ENCODE assay signal across 18 cellular contexts in the genomic region with DNA sequence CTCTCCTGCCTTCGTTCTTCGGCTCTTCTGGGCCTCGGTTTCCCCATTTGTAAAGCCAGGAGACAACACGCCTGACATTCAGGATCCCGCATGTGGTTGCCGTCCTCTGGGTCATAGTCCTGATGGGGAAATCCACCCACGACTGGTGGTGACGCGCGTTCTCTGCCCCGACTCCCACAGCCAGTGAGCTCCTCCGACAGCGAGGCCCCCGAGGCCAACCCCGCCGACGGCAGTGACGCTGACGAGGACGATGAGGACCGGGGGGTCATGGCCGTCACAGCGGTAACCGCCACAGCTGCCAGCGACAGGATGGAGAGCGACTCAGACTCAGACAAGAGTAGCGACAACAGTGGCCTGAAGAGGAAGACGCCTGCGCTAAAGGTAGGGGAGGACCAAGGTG. TPM values are rescaled to one million over a fixed set of nuclear protein-coding genes. Genes with fewer than 3 reads are reported as not detected.
DNase-seq lines count a peak whose midpoint lies in the region; ATAC-seq, FAIRE-seq and TF ChIP-seq lines count a peak whose summit lies in the region.
"Had no signal": no experiment of that assay in that cellular context is flagged by ENCODE, and none has a peak within 500 bp of the region (broad histone marks: within the 10 kb centered on the region; RNA-seq: fewer than 3 reads in every experiment).

No MANE protein-coding gene starts in this region.

- DNase-seq in SK-N-SH: peak; percentile 4
- DNase-seq in H7: peak; percentile 33
- DNase-seq in K562 (ENCODE audit: extremely low read depth in 1 of 4, low spot score in 3 of 4): no peak
- DNase-seq in GM23338 (ENCODE audit: low spot score): no peak
- no peak for DNase-seq in H54 (ENCODE audit: insufficient read length, low spot score)
- DNase-seq in putamen (ENCODE audit: low spot score): no peak
- DNase-seq: Calu3; CD8-positive, alpha-beta T cell; DMS 273 treated with DMSO at 0.1 percent for 48 hours; DMS53; DND-41; EL had no signal

- TF ChIP-seq CTCF in SK-N-SH (IDR thresholded peaks at IDR 0.05): no peak
- no peak for TF ChIP-seq CTCF in K562 (IDR thresholded peaks at IDR 0.05 in 2 of 3, conservative IDR thresholded peaks at IDR 0.05 in 1 of 3; ENCODE audit: insufficient read depth in 2 of 3, low read depth in 1 of 3, low read length in 3 of 3)
- TF ChIP-seq CTCF in GM23338 (conservative IDR thresholded peaks at IDR 0.05; ENCODE audit: low read depth in 2 of 2): no peak

- H3K27ac ChIP-seq in SK-N-SH (ENCODE audit: low read depth in 2 of 2, low read length in 1 of 2) (no peak overlapping the region), K562 (ENCODE audit: extremely low read depth, low read depth, low read length) (no peak overlapping the region), GM23338 (ENCODE audit: low read depth) (no peak overlapping the region)
- H3K27ac ChIP-seq: 22Rv1; A549; BLaER1 treated with 17β-estradiol and CSF1 and Interleukin-3, amounts not matched to agents 10 nM and 100 nM had no signal

- intact Hi-C loops in K562 (cut with micrococcal nuclease): no loop called here

- H3K36me3 ChIP-seq in SK-N-SH (replicated peaks in 1 of 2; ENCODE audit: control insufficient read depth in 1 of 2, insufficient read depth in 2 of 2, low read length in 1 of 2): peaks cover 11 to 14% of the 10 kb centered on the region in 2 experiments
- H3K36me3 ChIP-seq in H7 (replicated peaks; ENCODE audit: control insufficient read depth, insufficient read depth, low read length): peaks cover 28% of the 10 kb centered on the region
- peaks cover 43% of the 10 kb centered on the region for H3K36me3 ChIP-seq in K562 (ENCODE audit: control insufficient read depth, insufficient read depth, low read length)
- peaks cover 21% of the 10 kb centered on the region; the same call in 1 of the 2 replicates for H3K36me3 ChIP-seq in GM23338 (ENCODE audit: insufficient read depth)

- no peaks in the 10 kb centered on the region for H3F3A ChIP-seq in SK-N-SH (replicated peaks; ENCODE audit: insufficient read depth)
- peaks cover 9% of the 10 kb centered on the region; the same call in 1 of the 2 replicates for H3F3A ChIP-seq in GM23338 (replicated peaks; ENCODE audit: low read depth)

- no peaks in the 10 kb centered on the region; the same call in 2 of the 3 replicates for H3K4me1 Mint-ChIP-seq in GM23338
- H3K4me1 Mint-ChIP-seq: B cell had no signal

- H3K27me3 Mint-ChIP-seq in GM23338 (ENCODE audit: insufficient read depth, low read depth, poor library complexity): no peaks in the 10 kb centered on the region
- H3K27me3 Mint-ChIP-seq: B cell had no signal

- ATAC-seq in SK-N-SH treated with all-trans-retinoic acid at 6 μM for 48 hours (no peak), K562 (no peak), GM23338 (no peak)
- ATAC-seq: A549; CD8-positive, alpha-beta T cell; GM12878 had no signal

- in situ Hi-C loops in K562 (cut with MboI): no loop called here

- H3K9me1 ChIP-seq in K562 (ENCODE audit: control insufficient read depth, insufficient read depth, low read length): no peaks in the 10 kb centered on the region

- H2AFZ ChIP-seq in SK-N-SH (ENCODE audit: low read depth) (no peak overlapping the region), K562 (ENCODE audit: low read depth, low read length) (no peak overlapping the region), GM23338 (no peak overlapping the region)

- peaks cover under 1% of the 10 kb centered on the region; the same call in 1 of the 2 replicates for H3K79me2 ChIP-seq in SK-N-SH (ENCODE audit: insufficient read depth)
- no peaks in the 10 kb centered on the region for H3K79me2 ChIP-seq in K562 (ENCODE audit: control insufficient read depth, insufficient read depth, low read length)
- 0 out of 2 replicates have a peak, but pooled peaks cover 3% of the 10 kb centered on the region for H3K79me2 ChIP-seq in GM23338 (replicated peaks; ENCODE audit: insufficient read depth)

- no peak overlapping the region for H3K4me3 Mint-ChIP-seq in GM23338
- H3K4me3 Mint-ChIP-seq: B cell; CD8-positive, alpha-beta T cell had no signal

- WGBS in SK-N-SH (ENCODE audit: low lambda C conversion rate): 96% methylated on average over 29 of the region's 29 CpGs
- 87% methylated on average over 26 of the region's 29 CpGs for WGBS in K562 (ENCODE audit: insufficient coverage, low coverage, missing lambda C conversion rate)

- H3K4me2 ChIP-seq in SK-N-SH (no peak overlapping the region), K562 (ENCODE audit: insufficient read depth, low read length) (no peak overlapping the region), GM23338 (no peak overlapping the region)
- H3K4me2 ChIP-seq: A549; BLaER1 treated with 17β-estradiol and CSF1 and Interleukin-3, amounts not matched to agents 10 nM and 100 nM had no signal

- H3K4me3 ChIP-seq in SK-N-SH (ENCODE audit: low read depth in 2 of 2, low read length in 1 of 2) (no peak overlapping the region), H7 (ENCODE audit: insufficient read depth, low read depth, low read length) (no peak overlapping the region), K562 (no peak overlapping the region), GM23338 (no peak overlapping the region)
- H3K4me3 ChIP-seq: A549; BLaER1 treated with 17β-estradiol and CSF1 and Interleukin-3, amounts not matched to agents 10 nM and 100 nM; GM12878 had no signal

- H3K9me3 Mint-ChIP-seq in GM23338: no peaks in the 10 kb centered on the region; the same call in 2 of the 3 replicates
- H3K9me3 Mint-ChIP-seq: CD8-positive, alpha-beta T cell had no signal

- no TSS peak for BruUV-seq in K562 (replicated peaks; lab: Mats Ljungman, UMichigan)

- POLR2A ChIA-PET in SK-N-SH (lab: Yijun Ruan, JAX): no interaction called here
- POLR2A ChIA-PET in K562 (lab: Yijun Ruan, JAX): no interaction called here

- H4K20me1 ChIP-seq in SK-N-SH (ENCODE audit: insufficient read depth) (no peaks in the 10 kb centered on the region), K562 (replicated peaks; ENCODE audit: control insufficient read depth, insufficient read depth, low read length) (no peaks in the 10 kb centered on the region), GM23338 (replicated peaks; ENCODE audit: insufficient read depth) (no peaks in the 10 kb centered on the region; the same call in 1 of the 2 replicates)

- H3K27me3 ChIP-seq in SK-N-SH (ENCODE audit: insufficient read depth) (no peaks in the 10 kb centered on the region), H7 (ENCODE audit: control insufficient read depth, insufficient read depth, low read length) (no peaks in the 10 kb centered on the region), K562 (ENCODE audit: control insufficient read depth in 2 of 2, insufficient read depth in 2 of 2, low read length in 2 of 2) (no peaks in the 10 kb centered on the region), GM23338 (ENCODE audit: insufficient read depth) (no peaks in the 10 kb centered on the region)
- H3K27me3 ChIP-seq: BLaER1 treated with 17β-estradiol and CSF1 and Interleukin-3, amounts not matched to agents 10 nM and 100 nM had no signal

- no peak for FAIRE-seq in K562 (lab: Jason Lieb, UNC)
- no peak for FAIRE-seq in H54 (lab: Jason Lieb, UNC)
- FAIRE-seq: A549, GM12878 had no signal

- no peaks in the 10 kb centered on the region for H3K9me3 ChIP-seq in SK-N-SH
- peaks cover 3% of the 10 kb centered on the region; the same call in 1 of the 2 replicates for H3K9me3 ChIP-seq in K562 (replicated peaks; ENCODE audit: control insufficient read depth, insufficient read depth, low read depth, low read length)
- H3K9me3 ChIP-seq: A549; BLaER1 treated with 17β-estradiol and CSF1 and Interleukin-3, amounts not matched to agents 10 nM and 100 nM had no signal

- CTCF ChIA-PET in SK-N-SH (lab: Yijun Ruan, JAX) (no interaction called here), K562 (lab: Yijun Ruan, JAX; ENCODE audit: low intra/inter-chr PET ratio) (no interaction called here)

- H3K27ac Mint-ChIP-seq in GM23338: no peak overlapping the region
- H3K27ac Mint-ChIP-seq: B cell; CD8-positive, alpha-beta T cell had no signal

- TF ChIP-seq EP300 in SK-N-SH (IDR thresholded peaks at IDR 0.05; ENCODE audit: borderline replicate concordance in 1 of 2, low read depth in 1 of 2, low read length in 1 of 2) (no peak), K562 (IDR thresholded peaks at IDR 0.05; ENCODE audit: low read length) (no peak)

- H3K4me1 ChIP-seq in SK-N-SH (ENCODE audit: control insufficient read depth in 1 of 2, insufficient read depth in 2 of 2, low read depth in 1 of 2, low read length in 1 of 2) (no peaks in the 10 kb centered on the region), K562 (replicated peaks in 1 of 2; ENCODE audit: control insufficient read depth in 2 of 2, insufficient read depth in 2 of 2, low read length in 2 of 2) (peaks cover 0 to under 1% of the 10 kb centered on the region in 2 experiments; a peak in 1 of 5 replicates), GM23338 (ENCODE audit: insufficient read depth) (no peaks in the 10 kb centered on the region)
- H3K4me1 ChIP-seq: A549; BLaER1 treated with 17β-estradiol and CSF1 and Interleukin-3, amounts not matched to agents 10 nM and 100 nM had no signal

- peaks cover 47% of the 10 kb centered on the region for H3K36me3 Mint-ChIP-seq in GM23338 (ENCODE audit: low read depth)

- no peaks in the 10 kb centered on the region for H3K9me2 ChIP-seq in SK-N-SH
- H3K9me2 ChIP-seq in GM23338 (ENCODE audit: insufficient read depth): no peaks in the 10 kb centered on the region

- TF ChIP-seq RAD21 in SK-N-SH (IDR thresholded peaks at IDR 0.05; ENCODE audit: low read length) (no peak), K562 (CRISPR knock-in tag; conservative IDR thresholded peaks at IDR 0.05 in 1 of 2, IDR thresholded peaks at IDR 0.05 in 1 of 2) (no peak)

- TF ChIP-seq POLR2A in K562 (conservative IDR thresholded peaks at IDR 0.05): no peak
- no peak for TF ChIP-seq POLR2A in H54 (IDR thresholded peaks at IDR 0.05; ENCODE audit: low read depth, low read length)

- H3K9ac ChIP-seq in SK-N-SH (no peak overlapping the region), K562 (ENCODE audit: insufficient read depth in 1 of 2, low read depth in 2 of 2, low read length in 2 of 2) (no peak overlapping the region)
- H3K9ac ChIP-seq: BLaER1 treated with 17β-estradiol and CSF1 and Interleukin-3, amounts not matched to agents 10 nM and 100 nM had no signal

RNA-seq across cellular contexts. Expression of a gene that starts 16.4 kb away (rescaled TPM):
- polyA plus RNA-seq in SK-N-SH (2012; rRNA removed) (63.0 and 77.8 TPM in 2 replicates), K562 (2011; rRNA removed) (14.3 and 21.1 TPM in 2 replicates), K562 (2014; fragmentation: Illumina TruSeq; extraction: Trizol) (16.0 and 27.4 TPM in 2 replicates), K562 (2014; fragmentation: Nextera tagmentation; extraction: Ambion mirVana) (under 1 TPM; 0.13 to 0.21 TPM), K562 (2014; rRNA removed) (39.7 and 50.8 TPM in 2 replicates), GM23338 (2016; fragmentation: Nextera tagmentation; extraction: Ambion mirVana) (64.8 and 72.4 TPM in 2 replicates)
- polyA plus RNA-seq in SK-N-SH (2012; cell fraction: cytosol; rRNA removed): 47.5 and 57.8 TPM in 2 replicates
- 103 and 119 TPM in 2 replicates for polyA plus RNA-seq in SK-N-SH (2012; cell fraction: nucleus; rRNA removed)
- total RNA-seq in H7 (2014; rRNA removed; shearing (Covaris generic)): 111 and 116 TPM in 2 replicates
- total RNA-seq in K562 (2011; cell fraction: chromatin; rRNA removed; ENCODE audit: low replicate concordance): 18.0 and 40.2 TPM in 2 replicates
- total RNA-seq in K562 (2011; cell fraction: nucleolus; rRNA removed): 25.8 and 27.2 TPM in 2 replicates
- total RNA-seq in K562 (2011; cell fraction: nucleoplasm; rRNA removed): 18.5 and 20.0 TPM in 2 replicates
- total RNA-seq in K562 (2014; rRNA removed) (48.7 and 61.7 TPM in 2 replicates), K562 (2014; rRNA removed; fragmentation: Illumina TruSeq; extraction: Trizol) (10.7 and 12.3 TPM in 2 replicates), K562 (2015; rRNA removed; fragmentation: Illumina TruSeq; extraction: Trizol) (27.9 and 29.4 TPM in 2 replicates), K562 (2021) (39.7 and 45.9 TPM in 2 replicates)
- polyA plus RNA-seq in K562 (2011; cell fraction: cytosol; rRNA removed): 10.7 and 15.1 TPM in 2 replicates
- polyA plus RNA-seq in K562 (2011; cell fraction: nucleus; rRNA removed): 32.8 and 44.3 TPM in 2 replicates
- polyA plus RNA-seq in K562 (2012): 29.5 and 31.2 TPM in 2 replicates
- polyA minus RNA-seq in K562 (2011; rRNA and poly(A)+ RNA removed): 9.0 and 10.3 TPM in 2 replicates
- polyA minus RNA-seq in K562 (2011; cell fraction: cytosol; rRNA and poly(A)+ RNA removed): 14.8 and 23.0 TPM in 2 replicates
- 6.3 and 9.2 TPM in 2 replicates for polyA minus RNA-seq in K562 (2011; cell fraction: nucleus; rRNA and poly(A)+ RNA removed)
- 94.6 and 113 TPM in 2 replicates for total RNA-seq in GM23338 (2014; rRNA removed; shearing (Covaris generic))

RNA-seq across cellular contexts. Expression of a gene that starts 29.8 kb away (rescaled TPM):
- polyA plus RNA-seq in SK-N-SH (2012; rRNA removed): 0.07 and 0.10 TPM in 2 replicates
- polyA plus RNA-seq in SK-N-SH (2012; cell fraction: cytosol; rRNA removed): 0.01 and 0.07 TPM in 2 replicates
- 0.48 and 0.53 TPM in 2 replicates for polyA plus RNA-seq in SK-N-SH (2012; cell fraction: nucleus; rRNA removed)
- total RNA-seq in H7 (2014; rRNA removed; shearing (Covaris generic)): 0.07 and 0.10 TPM in 2 replicates
- 1.0 and 3.0 TPM in 2 replicates for total RNA-seq in K562 (2011; cell fraction: chromatin; rRNA removed; ENCODE audit: low replicate concordance)
- 0.92 and 1.2 TPM in 2 replicates for total RNA-seq in K562 (2011; cell fraction: nucleolus; rRNA removed)
- total RNA-seq in K562 (2011; cell fraction: nucleoplasm; rRNA removed): 0.53 and 0.81 TPM in 2 replicates
- 0.08 and 0.14 TPM in 2 replicates for total RNA-seq in K562 (2014; rRNA removed)
- total RNA-seq in K562 (2014; rRNA removed; fragmentation: Illumina TruSeq; extraction: Trizol): 0.04 TPM in 1 of 2 replicates, not detected in the other
- 0.04 TPM in 1 of 2 replicates, not detected in the other for total RNA-seq in K562 (2015; rRNA removed; fragmentation: Illumina TruSeq; extraction: Trizol)
- total RNA-seq in K562 (2021): 0.09 TPM in 2 replicates
- polyA plus RNA-seq in K562 (2011; rRNA removed): 0.06 and 0.12 TPM in 2 replicates
- 0.06 and 0.15 TPM in 2 replicates for polyA plus RNA-seq in K562 (2011; cell fraction: cytosol; rRNA removed)
- 0.41 and 0.92 TPM in 2 replicates for polyA plus RNA-seq in K562 (2011; cell fraction: nucleus; rRNA removed)
- 0.10 and 0.17 TPM in 2 replicates for polyA plus RNA-seq in K562 (2012)
- polyA plus RNA-seq in K562 (2014; fragmentation: Illumina TruSeq; extraction: Trizol): 0.04 and 0.08 TPM in 2 replicates
- not detected for polyA plus RNA-seq in K562 (2014; fragmentation: Nextera tagmentation; extraction: Ambion mirVana)
- polyA plus RNA-seq in K562 (2014; rRNA removed): 0.07 and 0.16 TPM in 2 replicates
- 0.07 TPM in 1 of 2 replicates, not detected in the other for polyA minus RNA-seq in K562 (2011; rRNA and poly(A)+ RNA removed)
- not detected in 2 replicates for polyA minus RNA-seq in K562 (2011; cell fraction: cytosol; rRNA and poly(A)+ RNA removed)
- 0.11 and 0.13 TPM in 2 replicates for polyA minus RNA-seq in K562 (2011; cell fraction: nucleus; rRNA and poly(A)+ RNA removed)
- 0.59 and 0.70 TPM in 2 replicates for total RNA-seq in GM23338 (2014; rRNA removed; shearing (Covaris generic))
- 0.19 and 0.21 TPM in 2 replicates for polyA plus RNA-seq in GM23338 (2016; fragmentation: Nextera tagmentation; extraction: Ambion mirVana)

RNA-seq across cellular contexts. Expression of a gene that starts 30.9 kb away (rescaled TPM):
- polyA plus RNA-seq in SK-N-SH (2012; rRNA removed) (100 and 110 TPM in 2 replicates), K562 (2011; rRNA removed) (38.2 and 51.7 TPM in 2 replicates), K562 (2014; fragmentation: Illumina TruSeq; extraction: Trizol) (17.5 and 45.2 TPM in 2 replicates), K562 (2014; fragmentation: Nextera tagmentation; extraction: Ambion mirVana) (1 to 10 TPM in 1 of 2 experiments, under 1 TPM in 1; 0.48 to 1.8 TPM), K562 (2014; rRNA removed) (59.4 and 59.7 TPM in 2 replicates), GM23338 (2016; fragmentation: Nextera tagmentation; extraction: Ambion mirVana) (19.1 and 20.4 TPM in 2 replicates)
- polyA plus RNA-seq in SK-N-SH (2012; cell fraction: cytosol; rRNA removed): 47.9 and 78.2 TPM in 2 replicates
- polyA plus RNA-seq in SK-N-SH (2012; cell fraction: nucleus; rRNA removed): 138 and 186 TPM in 2 replicates
- total RNA-seq in H7 (2014; rRNA removed; shearing (Covaris generic)): 36.0 and 41.8 TPM in 2 replicates
- total RNA-seq in K562 (2011; cell fraction: chromatin; rRNA removed; ENCODE audit: low replicate concordance): 23.2 and 58.0 TPM in 2 replicates
- 57.5 and 64.5 TPM in 2 replicates for total RNA-seq in K562 (2011; cell fraction: nucleolus; rRNA removed)
- 32.2 and 37.0 TPM in 2 replicates for total RNA-seq in K562 (2011; cell fraction: nucleoplasm; rRNA removed)
- total RNA-seq in K562 (2014; rRNA removed) (49.7 and 63.6 TPM in 2 replicates), K562 (2014; rRNA removed; fragmentation: Illumina TruSeq; extraction: Trizol) (8.6 and 11.0 TPM in 2 replicates), K562 (2015; rRNA removed; fragmentation: Illumina TruSeq; extraction: Trizol) (29.5 and 33.1 TPM in 2 replicates), K562 (2021) (80.8 and 90.2 TPM in 2 replicates)
- 58.6 and 121 TPM in 2 replicates for polyA plus RNA-seq in K562 (2011; cell fraction: cytosol; rRNA removed)
- polyA plus RNA-seq in K562 (2011; cell fraction: nucleus; rRNA removed): 54.4 and 74.2 TPM in 2 replicates
- polyA plus RNA-seq in K562 (2012): 56.8 and 86.6 TPM in 2 replicates
- polyA minus RNA-seq in K562 (2011; rRNA and poly(A)+ RNA removed): 17.1 and 20.7 TPM in 2 replicates
- 32.3 and 41.4 TPM in 2 replicates for polyA minus RNA-seq in K562 (2011; cell fraction: cytosol; rRNA and poly(A)+ RNA removed)
- 14.9 and 15.9 TPM in 2 replicates for polyA minus RNA-seq in K562 (2011; cell fraction: nucleus; rRNA and poly(A)+ RNA removed)
- total RNA-seq in GM23338 (2014; rRNA removed; shearing (Covaris generic)): 21.6 TPM in 2 replicates

RNA-seq across cellular contexts. Expression of a gene that starts 46.5 kb away (rescaled TPM):
- 0.59 and 0.68 TPM in 2 replicates for polyA plus RNA-seq in SK-N-SH (2012; rRNA removed)
- 0.19 and 0.25 TPM in 2 replicates for polyA plus RNA-seq in SK-N-SH (2012; cell fraction: cytosol; rRNA removed)
- 3.6 and 5.9 TPM in 2 replicates for polyA plus RNA-seq in SK-N-SH (2012; cell fraction: nucleus; rRNA removed)
- 1.3 and 2.5 TPM in 2 replicates for total RNA-seq in H7 (2014; rRNA removed; shearing (Covaris generic))
- total RNA-seq in K562 (2011; cell fraction: chromatin; rRNA removed; ENCODE audit: low replicate concordance): 8.0 and 24.6 TPM in 2 replicates
- total RNA-seq in K562 (2011; cell fraction: nucleolus; rRNA removed): 11.3 and 12.8 TPM in 2 replicates
- 10.8 and 12.9 TPM in 2 replicates for total RNA-seq in K562 (2011; cell fraction: nucleoplasm; rRNA removed)
- total RNA-seq in K562 (2014; rRNA removed): 0.50 and 0.86 TPM in 2 replicates
- 0.15 and 0.26 TPM in 2 replicates for total RNA-seq in K562 (2014; rRNA removed; fragmentation: Illumina TruSeq; extraction: Trizol)
- total RNA-seq in K562 (2015; rRNA removed; fragmentation: Illumina TruSeq; extraction: Trizol): 0.07 TPM in 1 of 2 replicates, not detected in the other
- 1.3 TPM in 2 replicates for total RNA-seq in K562 (2021)
- polyA plus RNA-seq in K562 (2011; rRNA removed): 1.3 and 1.6 TPM in 2 replicates
- polyA plus RNA-seq in K562 (2011; cell fraction: cytosol; rRNA removed): 1.0 and 1.3 TPM in 2 replicates
- polyA plus RNA-seq in K562 (2011; cell fraction: nucleus; rRNA removed): 3.6 and 9.2 TPM in 2 replicates
- 0.50 and 0.51 TPM in 2 replicates for polyA plus RNA-seq in K562 (2012)
- polyA plus RNA-seq in K562 (2014; fragmentation: Illumina TruSeq; extraction: Trizol): 0.54 and 0.62 TPM in 2 replicates
- polyA plus RNA-seq in K562 (2014; fragmentation: Nextera tagmentation; extraction: Ambion mirVana): under 1 TPM; 0.04 TPM
- 0.85 and 0.94 TPM in 2 replicates for polyA plus RNA-seq in K562 (2014; rRNA removed)
- 0.81 and 1.5 TPM in 2 replicates for polyA minus RNA-seq in K562 (2011; rRNA and poly(A)+ RNA removed)
- 0.95 TPM in 1 of 2 replicates, not detected in the other for polyA minus RNA-seq in K562 (2011; cell fraction: cytosol; rRNA and poly(A)+ RNA removed)
- polyA minus RNA-seq in K562 (2011; cell fraction: nucleus; rRNA and poly(A)+ RNA removed): 2.0 and 2.8 TPM in 2 replicates
- total RNA-seq in GM23338 (2014; rRNA removed; shearing (Covaris generic)): 0.47 and 3.5 TPM in 2 replicates
- 1.5 and 1.9 TPM in 2 replicates for polyA plus RNA-seq in GM23338 (2016; fragmentation: Nextera tagmentation; extraction: Ambion mirVana)

RNA-seq across cellular contexts. Expression of a gene that starts 51.3 kb away (rescaled TPM):
- polyA plus RNA-seq in SK-N-SH (2012; rRNA removed): 0.12 and 0.23 TPM in 2 replicates
- 0.10 and 0.14 TPM in 2 replicates for polyA plus RNA-seq in SK-N-SH (2012; cell fraction: cytosol; rRNA removed)
- polyA plus RNA-seq in SK-N-SH (2012; cell fraction: nucleus; rRNA removed): 0.02 and 0.05 TPM in 2 replicates
- 0.10 and 0.30 TPM in 2 replicates for total RNA-seq in H7 (2014; rRNA removed; shearing (Covaris generic))
- 5.0 and 14.6 TPM in 2 replicates for total RNA-seq in K562 (2011; cell fraction: chromatin; rRNA removed; ENCODE audit: low replicate concordance)
- total RNA-seq in K562 (2011; cell fraction: nucleolus; rRNA removed): 18.2 and 23.3 TPM in 2 replicates
- 12.4 and 14.4 TPM in 2 replicates for total RNA-seq in K562 (2011; cell fraction: nucleoplasm; rRNA removed)
- 8.4 and 10.6 TPM in 2 replicates for total RNA-seq in K562 (2014; rRNA removed)
- total RNA-seq in K562 (2014; rRNA removed; fragmentation: Illumina TruSeq; extraction: Trizol): 3.8 and 4.6 TPM in 2 replicates
- 9.4 and 9.5 TPM in 2 replicates for total RNA-seq in K562 (2015; rRNA removed; fragmentation: Illumina TruSeq; extraction: Trizol)
- 11.5 and 11.7 TPM in 2 replicates for total RNA-seq in K562 (2021)
- 10.9 and 11.9 TPM in 2 replicates for polyA plus RNA-seq in K562 (2011; rRNA removed)
- polyA plus RNA-seq in K562 (2011; cell fraction: cytosol; rRNA removed): 15.4 and 23.9 TPM in 2 replicates
- 2.7 and 3.4 TPM in 2 replicates for polyA plus RNA-seq in K562 (2011; cell fraction: nucleus; rRNA removed)
- 9.0 and 20.7 TPM in 2 replicates for polyA plus RNA-seq in K562 (2012)
- 8.7 and 12.6 TPM in 2 replicates for polyA plus RNA-seq in K562 (2014; fragmentation: Illumina TruSeq; extraction: Trizol)
- 1 to 10 TPM; 1.5 to 5.1 TPM for polyA plus RNA-seq in K562 (2014; fragmentation: Nextera tagmentation; extraction: Ambion mirVana)
- polyA plus RNA-seq in K562 (2014; rRNA removed): 11.9 and 12.3 TPM in 2 replicates
- polyA minus RNA-seq in K562 (2011; rRNA and poly(A)+ RNA removed): 3.2 and 3.6 TPM in 2 replicates
- polyA minus RNA-seq in K562 (2011; cell fraction: cytosol; rRNA and poly(A)+ RNA removed): 6.2 and 7.6 TPM in 2 replicates
- polyA minus RNA-seq in K562 (2011; cell fraction: nucleus; rRNA and poly(A)+ RNA removed): 1.2 and 2.6 TPM in 2 replicates
- total RNA-seq in GM23338 (2014; rRNA removed; shearing (Covaris generic)): 0.45 and 0.54 TPM in 2 replicates
- polyA plus RNA-seq in GM23338 (2016; fragmentation: Nextera tagmentation; extraction: Ambion mirVana): 0.21 and 0.43 TPM in 2 replicates
- total RNA-seq: CD8-positive, alpha-beta T cell had no signal

Comparison
In these comparisons a context has a peak if more than half of its experiments do, and no peak if none do; other contexts are left out.
1. DNase-seq: peak in SK-N-SH (single experiment) and H7 (single experiment); none in K562 (0 of 4), GM23338 (single experiment), H54 (single experiment) and putamen (single experiment).